Comparison of ENCODE assay signal across 8 cellular contexts in the genomic region with DNA sequence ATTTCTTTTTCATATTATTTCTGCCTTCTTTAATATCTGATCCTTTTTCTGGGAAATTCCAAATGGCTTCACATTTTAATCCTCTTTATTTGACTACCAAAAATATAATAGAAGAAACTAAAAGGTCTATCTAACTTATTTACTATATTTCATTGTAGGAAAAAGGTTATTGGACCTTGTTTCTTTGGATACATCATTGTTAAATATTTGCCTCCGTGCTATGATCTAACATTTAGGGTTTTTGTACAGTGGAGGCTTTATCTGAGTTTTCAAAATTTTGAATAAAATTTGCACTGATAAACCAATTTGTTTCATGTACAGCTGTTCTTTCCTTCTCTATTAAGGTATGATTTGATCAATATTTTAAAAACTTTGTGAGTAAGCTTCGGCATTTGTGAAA.
"Had no signal": no experiment of that assay in that cellular context is flagged by ENCODE, and none has a peak within 500 bp of the region (broad histone marks: within the 10 kb centered on the region; RNA-seq: fewer than 3 reads in every experiment).

No MANE protein-coding gene starts in this region.

- ATAC-seq: GM12878 had no signal

- DNase-seq: GDM1, GF-D8 had no signal

- H3K4me3 ChIP-seq: GM12878 had no signal

- FAIRE-seq: G401.6, GM12878, GM12891, GM12892, GM18507, GM19239 had no signal
